In genomic region chr16:67301080-67301757, GRCh38 we compare ENCODE assay signal across 22 cellular contexts. TPM values are rescaled to one million over a fixed set of nuclear protein-coding genes. Genes with fewer than 3 reads are reported as not detected.
DNase-seq lines count a peak whose midpoint lies in the region; ATAC-seq and TF ChIP-seq lines count a peak whose summit lies in the region.
"Had no signal": no experiment of that assay in that cellular context is flagged by ENCODE, and none has a peak within 500 bp of the region (broad histone marks: within the 10 kb centered on the region; RNA-seq: fewer than 3 reads in every experiment).

No MANE protein-coding gene starts in this region.

- DNase-seq in Right ventricle myocardium inferior (ENCODE audit: missing footprints) (no peak), cardiac septum (ENCODE audit: low spot score) (no peak), right atrium auricular region (ENCODE audit: low spot score) (peak; percentile 75), ovary (peak; percentile 78 to 91 (median 79)), aorta (peak; percentile 76 to 90), SHP77 (lab: John Stamatoyannopoulos, UW) (no peak), right lobe of liver (no peak)
- no peak for DNase-seq in stimulated activated CD4-positive, alpha-beta T cell treated with anti-CD3 and anti-CD28 coated beads, Interleukin-1b, Interleukin-23, amount 100 ng/mL, for 48 hours
- DNase-seq: activated CD4-positive, alpha-beta memory T cell treated with anti-CD3 and anti-CD28 coated beads for 36 hours; activated naive CD8-positive, alpha-beta T cell treated with anti-CD3 and anti-CD28 coated beads, Interleukin-2, amount 50 U/mL, for 24 hours; activated T-cell treated with anti-CD3 and anti-CD28 coated beads, Interleukin-2, amount 50 U/mL, for 4 hours; CD4-positive, CD25-positive, alpha-beta regulatory T cell; cerebellar nuclear complex; DND-41; mammary epithelial cell; NCI-H1092; NCI-H2171; NCI-H82; small intestine had no signal

- H3K27ac ChIP-seq in right atrium auricular region (peak overlapping the region; percentile 42 to 43), ovary (peak overlapping the region; percentile 17 to 28), aorta (ENCODE audit: low read depth in 1 of 2, low read length in 2 of 2) (no peak overlapping the region), right lobe of liver (no peak overlapping the region)
- H3K27ac ChIP-seq: A549, neutrophil had no signal

- WGBS in ovary, 3 donors, result 39 to 62% (median 56%) methylated on average over 10 of the region's 10 CpGs
- WGBS in aorta, 2 donors, result 67 to 68% methylated on average over 10 of the region's 10 CpGs
- 70% methylated on average over 6 of the region's 10 CpGs for WGBS in right lobe of liver (ENCODE audit: insufficient coverage, low coverage, low lambda C conversion rate, missing lambda C conversion rate)

- TF ChIP-seq EP300 in ovary (IDR thresholded peaks at IDR 0.05), result no peak

- intact Hi-C loops in Right ventricle myocardium inferior (cut with DNase I) (no loop called here), cardiac septum (cut with DNase I) (no loop called here), ovary (cut with DNase I) (no loop called here), aorta (cut with DNase I) (no loop called here), right lobe of liver (cut with DNase I) (no loop called here)

- TF ChIP-seq POLR2A in ovary (IDR thresholded peaks at IDR 0.05), result no peak
- TF ChIP-seq POLR2A in right lobe of liver (IDR thresholded peaks at IDR 0.05), result no peak

- H3K9me3 ChIP-seq in right atrium auricular region (no peaks in the 10 kb centered on the region), ovary (no peaks in the 10 kb centered on the region), aorta (ENCODE audit: control insufficient read depth, low read length) (no peaks in the 10 kb centered on the region), right lobe of liver (no peaks in the 10 kb centered on the region)
- H3K9me3 ChIP-seq: A549, neutrophil had no signal

- H3K36me3 ChIP-seq in right atrium auricular region (no peaks in the 10 kb centered on the region), ovary (no peaks in the 10 kb centered on the region), aorta (ENCODE audit: control insufficient read depth in 1 of 2, insufficient read depth in 2 of 2, low read length in 1 of 2) (no peaks in the 10 kb centered on the region), right lobe of liver (no peaks in the 10 kb centered on the region)
- H3K36me3 ChIP-seq: neutrophil had no signal

- TF ChIP-seq CTCF in right atrium auricular region (IDR thresholded peaks at IDR 0.05) (no peak), ovary (IDR thresholded peaks at IDR 0.05) (no peak), right lobe of liver (IDR thresholded peaks at IDR 0.05) (no peak)

- H3K4me1 ChIP-seq in right atrium auricular region, result peaks cover 0 to 15% of the 10 kb centered on the region in 2 donors
- no peaks in the 10 kb centered on the region for H3K4me1 ChIP-seq in ovary (ENCODE audit: insufficient read depth)
- no peaks in the 10 kb centered on the region for H3K4me1 ChIP-seq in aorta (ENCODE audit: control insufficient read depth in 1 of 2, insufficient read depth in 2 of 2, low read length in 2 of 2)
- H3K4me1 ChIP-seq in right lobe of liver, result no peaks in the 10 kb centered on the region
- H3K4me1 ChIP-seq: A549 had no signal

- ATAC-seq in Right ventricle myocardium inferior, result peak; percentile 76
- ATAC-seq in aorta (ENCODE audit: low FRiP score), result peak; percentile 76
- ATAC-seq in right lobe of liver, result no peak
- ATAC-seq: A549; activated naive CD8-positive, alpha-beta T cell treated with anti-CD3 and anti-CD28 coated beads, Interleukin-2, amount 50 U/mL, for 24 hours; activated T-cell treated with anti-CD3 and anti-CD28 coated beads, Interleukin-2, amount 50 U/mL, for 4 hours had no signal

- H3K27me3 ChIP-seq in right atrium auricular region (no peaks in the 10 kb centered on the region), ovary (no peaks in the 10 kb centered on the region), aorta (ENCODE audit: control insufficient read depth in 1 of 2, insufficient read depth in 2 of 2, low read length in 1 of 2) (no peaks in the 10 kb centered on the region), right lobe of liver (no peaks in the 10 kb centered on the region)
- H3K27me3 ChIP-seq: neutrophil had no signal

- H3K4me3 ChIP-seq in right atrium auricular region, result no peak overlapping the region
- H3K4me3 ChIP-seq in ovary, result no peak overlapping the region
- H3K4me3 ChIP-seq in aorta (ENCODE audit: low read length in 2 of 2), result no peak overlapping the region
- no peak overlapping the region for H3K4me3 ChIP-seq in right lobe of liver
- H3K4me3 ChIP-seq: A549 had no signal

RNA-seq across cellular contexts. Expression of gene PLEKHG4, which starts 21.9 kb away (rescaled TPM):
- total RNA-seq in Right ventricle myocardium inferior (1.1 TPM), cardiac septum (0.70 TPM), right atrium auricular region (1 to 10 TPM; 1.1 to 3.9 TPM), ovary (10 to 100 TPM; 12.4 to 37.9 (median 27.6) TPM), aorta (1 to 10 TPM; 2.5 to 6.9 TPM), right lobe of liver (under 1 TPM; 0.09 to 0.53 (median 0.20) TPM)
- polyA plus RNA-seq in ovary (10 to 100 TPM in 1 of 2 donors, 1 to 10 TPM in 1; 5.1 to 38.6 TPM), aorta (10 to 100 TPM in 1 of 2 donors, 1 to 10 TPM in 1; 2.1 to 16.7 TPM)

RNA-seq across cellular contexts. Expression of gene KCTD19, which starts 25.3 kb away (rescaled TPM):
- total RNA-seq in Right ventricle myocardium inferior, result not detected
- not detected for total RNA-seq in cardiac septum
- under 1 TPM in 1 of 2 donors, not detected in 1; 0.08 TPM for total RNA-seq in right atrium auricular region
- under 1 TPM in 3 of 7 donors, not detected in 4; 0.05 to 0.32 (median 0.12) TPM for total RNA-seq in ovary
- under 1 TPM; 0.07 to 0.70 TPM for polyA plus RNA-seq in ovary
- total RNA-seq in aorta, result under 1 TPM in 1 of 2 donors, not detected in 1; 0.12 TPM
- polyA plus RNA-seq in aorta, result not detected
- total RNA-seq in right lobe of liver, result not detected
- total RNA-seq: CD4-positive, CD25-positive, alpha-beta regulatory T cell; mammary epithelial cell had no signal
- polyA plus RNA-seq: CD4-positive, CD25-positive, alpha-beta regulatory T cell; IgD-negative memory B cell; mammary epithelial cell had no signal

RNA-seq across cellular contexts. Expression of gene LRRC36, which starts 25.4 kb away (rescaled TPM):
- total RNA-seq in Right ventricle myocardium inferior, result not detected
- total RNA-seq in cardiac septum, result not detected
- under 1 TPM; 0.33 to 0.43 TPM for total RNA-seq in right atrium auricular region
- 1 to 10 TPM in 4 of 7 donors, under 1 TPM in 2, not detected in 1; 0.58 to 2.6 (median 1.2) TPM for total RNA-seq in ovary
- under 1 TPM; 0.59 to 0.80 TPM for polyA plus RNA-seq in ovary
- under 1 TPM in 1 of 2 donors, not detected in 1; 0.51 TPM for total RNA-seq in aorta
- not detected for polyA plus RNA-seq in aorta
- total RNA-seq in right lobe of liver, result not detected
- total RNA-seq: activated T-cell treated with anti-CD3 and anti-CD28 coated beads, Interleukin-2, amount 50 U/mL, for 4 hours; CD4-positive, CD25-positive, alpha-beta regulatory T cell; mammary epithelial cell had no signal
- polyA plus RNA-seq: CD4-positive, CD25-positive, alpha-beta regulatory T cell; IgD-negative memory B cell; mammary epithelial cell had no signal

RNA-seq across cellular contexts. Expression of gene SLC9A5, which starts 52.4 kb away (rescaled TPM):
- total RNA-seq in Right ventricle myocardium inferior, result 0.84 TPM
- 1.1 TPM for total RNA-seq in cardiac septum
- total RNA-seq in right atrium auricular region, result 1 to 10 TPM; 1.5 to 2.4 TPM
- total RNA-seq in ovary, result 1 to 10 TPM in 5 of 7 donors, under 1 TPM in 2; 0.36 to 3.1 (median 1.3) TPM
- 1 to 10 TPM in 1 of 2 donors, under 1 TPM in 1; 0.53 to 1.1 TPM for polyA plus RNA-seq in ovary
- 1 to 10 TPM; 1.6 to 1.7 TPM for total RNA-seq in aorta
- 1 to 10 TPM; 1.1 to 2.9 TPM for polyA plus RNA-seq in aorta
- total RNA-seq in right lobe of liver, result under 1 TPM; 0.06 to 0.53 (median 0.15) TPM
- polyA plus RNA-seq: CD4-positive, CD25-positive, alpha-beta regulatory T cell had no signal

RNA-seq across cellular contexts. Expression of gene FHOD1, which starts 53.9 kb away (rescaled TPM):
- total RNA-seq in Right ventricle myocardium inferior, result 15.3 TPM
- 33.4 TPM for total RNA-seq in cardiac septum
- total RNA-seq in right atrium auricular region, result 10 to 100 TPM in 1 of 2 donors, 1 to 10 TPM in 1; 5.3 to 11.6 TPM
- total RNA-seq in ovary, result 10 to 100 TPM; 17.2 to 84.2 (median 41.8) TPM
- 10 to 100 TPM; 16.0 to 26.2 TPM for polyA plus RNA-seq in ovary
- total RNA-seq in aorta, result 10 to 100 TPM; 28.2 to 47.9 TPM
- 10 to 100 TPM; 12.9 to 41.3 TPM for polyA plus RNA-seq in aorta
- 1 to 10 TPM; 2.3 to 9.6 (median 3.5) TPM for total RNA-seq in right lobe of liver

Comparison
In these comparisons a context has a peak if more than half of its experiments do, and no peak if none do; other contexts are left out.
1. DNase-seq: peak in right atrium auricular region (single experiment), ovary (5 of 5) and aorta (2 of 2); none in Right ventricle myocardium inferior (single experiment), cardiac septum (single experiment), SHP77 (0 of 2), right lobe of liver (0 of 3) and stimulated activated CD4-positive, alpha-beta T cell treated with anti-CD3 and anti-CD28 coated beads, Interleukin-1b, Interleukin-23, amount 100 ng/mL, for 48 hours (single experiment).
2. ATAC-seq: peak in Right ventricle myocardium inferior (single experiment) and aorta (single experiment); none in right lobe of liver (0 of 4).
3. H3K27ac ChIP-seq: peak in right atrium auricular region (2 of 2) and ovary (2 of 2); none in aorta (0 of 2) and right lobe of liver (0 of 3).